ENCODE assay signal across 2 cellular contexts in the genomic region with DNA sequence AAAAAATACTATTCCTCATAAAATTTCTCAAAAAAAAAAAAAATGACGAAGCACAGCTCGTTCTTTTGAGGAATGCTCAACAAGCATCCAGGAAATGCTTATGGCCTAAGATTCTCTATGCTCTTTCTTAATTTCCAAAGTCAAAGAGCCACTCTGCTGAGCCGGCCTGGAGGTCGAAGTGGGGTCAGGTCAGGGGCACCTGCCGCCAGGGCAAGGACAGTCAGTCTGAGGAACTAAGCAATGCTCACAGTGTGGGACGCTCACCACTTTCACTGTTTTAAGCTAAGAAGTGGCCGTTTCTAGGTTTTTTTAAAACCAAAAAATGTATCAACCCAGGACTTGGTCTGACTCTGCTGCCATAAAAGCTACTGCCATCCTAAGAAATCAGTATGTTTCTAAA.
TF ChIP-seq lines count a peak whose summit lies in the region.

No MANE protein-coding gene starts in this region.

TF ChIP-seq in A549, 52 proteins besides CTCF, POLR2A, EP300 and RAD21:
- no peak for TF ChIP-seq PHF8 (IDR thresholded peaks at IDR 0.05; ENCODE audit: borderline replicate concordance, low read depth)
- TF ChIP-seq KDM5A (IDR thresholded peaks at IDR 0.05) = no peak
- TF ChIP-seq, protein P1, sequence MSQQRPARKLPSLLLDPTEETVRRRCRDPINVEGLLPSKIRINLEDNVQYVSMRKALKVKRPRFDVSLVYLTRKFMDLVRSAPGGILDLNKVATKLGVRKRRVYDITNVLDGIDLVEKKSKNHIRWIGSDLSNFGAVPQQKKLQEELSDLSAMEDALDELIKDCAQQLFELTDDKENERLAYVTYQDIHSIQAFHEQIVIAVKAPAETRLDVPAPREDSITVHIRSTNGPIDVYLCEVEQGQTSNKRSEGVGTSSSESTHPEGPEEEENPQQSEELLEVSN (IDR thresholded peaks at IDR 0.05; ENCODE audit: borderline replicate concordance, low read depth) = no peak
- TF ChIP-seq, protein P2, sequence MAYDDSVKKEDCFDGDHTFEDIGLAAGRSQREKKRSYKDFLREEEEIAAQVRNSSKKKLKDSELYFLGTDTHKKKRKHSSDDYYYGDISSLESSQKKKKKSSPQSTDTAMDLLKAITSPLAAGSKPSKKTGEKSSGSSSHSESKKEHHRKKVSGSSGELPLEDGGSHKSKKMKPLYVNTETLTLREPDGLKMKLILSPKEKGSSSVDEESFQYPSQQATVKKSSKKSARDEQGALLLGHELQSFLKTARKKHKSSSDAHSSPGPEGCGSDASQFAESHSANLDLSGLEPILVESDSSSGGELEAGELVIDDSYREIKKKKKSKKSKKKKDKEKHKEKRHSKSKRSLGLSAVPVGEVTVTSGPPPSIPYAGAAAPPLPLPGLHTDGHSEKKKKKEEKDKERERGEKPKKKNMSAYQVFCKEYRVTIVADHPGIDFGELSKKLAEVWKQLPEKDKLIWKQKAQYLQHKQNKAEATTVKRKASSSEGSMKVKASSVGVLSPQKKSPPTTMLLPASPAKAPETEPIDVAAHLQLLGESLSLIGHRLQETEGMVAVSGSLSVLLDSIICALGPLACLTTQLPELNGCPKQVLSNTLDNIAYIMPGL (CRISPR knock-in tag; IDR thresholded peaks at IDR 0.05; ENCODE audit: borderline replicate concordance) = no peak
- no peak for TF ChIP-seq BHLHE40 (IDR thresholded peaks at IDR 0.05; ENCODE audit: low read depth, low read length)
- TF ChIP-seq NR3C1 (IDR thresholded peaks at IDR 0.05) = no peak
- no peak for TF ChIP-seq NPAS2 (CRISPR knock-in tag; IDR thresholded peaks at IDR 0.05; ENCODE audit: borderline replicate concordance)
- TF ChIP-seq, protein P3, sequence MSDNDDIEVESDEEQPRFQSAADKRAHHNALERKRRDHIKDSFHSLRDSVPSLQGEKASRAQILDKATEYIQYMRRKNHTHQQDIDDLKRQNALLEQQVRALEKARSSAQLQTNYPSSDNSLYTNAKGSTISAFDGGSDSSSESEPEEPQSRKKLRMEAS (IDR thresholded peaks at IDR 0.05) = no peak
- no peak for TF ChIP-seq MAFK (IDR thresholded peaks at IDR 0.05; ENCODE audit: partially characterized antibody)
- no peak for TF ChIP-seq ZC3H11A (IDR thresholded peaks at IDR 0.05)
- TF ChIP-seq CHD4 (IDR thresholded peaks at IDR 0.05; ENCODE audit: borderline replicate concordance) = no peak
- TF ChIP-seq ZFP36 (IDR thresholded peaks at IDR 0.05; ENCODE audit: borderline replicate concordance, partially characterized antibody) = no peak

TF ChIP-seq in GM23338, 12 proteins besides CTCF, POLR2A, EP300 and RAD21:
- TF ChIP-seq EZH2phosphoT487 (IDR thresholded peaks at IDR 0.05; ENCODE audit: unreplicated experiment) (no peak), ZNF331 (CRISPR knock-in tag; IDR thresholded peaks at IDR 0.05; ENCODE audit: low read depth) (no peak), NANOG (IDR thresholded peaks at IDR 0.05; ENCODE audit: borderline replicate concordance) (no peak), ZNF114 (CRISPR knock-in tag; IDR thresholded peaks at IDR 0.05) (no peak), EZH2 (IDR thresholded peaks at IDR 0.05; ENCODE audit: low read depth, unreplicated experiment) (no peak), JUNB (IDR thresholded peaks at IDR 0.05; ENCODE audit: unreplicated experiment) (no peak), STAT1 (IDR thresholded peaks at IDR 0.05; ENCODE audit: unreplicated experiment) (no peak), POLR2AphosphoS5 (IDR thresholded peaks at IDR 0.05; ENCODE audit: low read depth) (no peak), CREB1 (CRISPR knock-in tag; IDR thresholded peaks at IDR 0.05; ENCODE audit: low read depth) (no peak)
- TF ChIP-seq, protein P4, sequence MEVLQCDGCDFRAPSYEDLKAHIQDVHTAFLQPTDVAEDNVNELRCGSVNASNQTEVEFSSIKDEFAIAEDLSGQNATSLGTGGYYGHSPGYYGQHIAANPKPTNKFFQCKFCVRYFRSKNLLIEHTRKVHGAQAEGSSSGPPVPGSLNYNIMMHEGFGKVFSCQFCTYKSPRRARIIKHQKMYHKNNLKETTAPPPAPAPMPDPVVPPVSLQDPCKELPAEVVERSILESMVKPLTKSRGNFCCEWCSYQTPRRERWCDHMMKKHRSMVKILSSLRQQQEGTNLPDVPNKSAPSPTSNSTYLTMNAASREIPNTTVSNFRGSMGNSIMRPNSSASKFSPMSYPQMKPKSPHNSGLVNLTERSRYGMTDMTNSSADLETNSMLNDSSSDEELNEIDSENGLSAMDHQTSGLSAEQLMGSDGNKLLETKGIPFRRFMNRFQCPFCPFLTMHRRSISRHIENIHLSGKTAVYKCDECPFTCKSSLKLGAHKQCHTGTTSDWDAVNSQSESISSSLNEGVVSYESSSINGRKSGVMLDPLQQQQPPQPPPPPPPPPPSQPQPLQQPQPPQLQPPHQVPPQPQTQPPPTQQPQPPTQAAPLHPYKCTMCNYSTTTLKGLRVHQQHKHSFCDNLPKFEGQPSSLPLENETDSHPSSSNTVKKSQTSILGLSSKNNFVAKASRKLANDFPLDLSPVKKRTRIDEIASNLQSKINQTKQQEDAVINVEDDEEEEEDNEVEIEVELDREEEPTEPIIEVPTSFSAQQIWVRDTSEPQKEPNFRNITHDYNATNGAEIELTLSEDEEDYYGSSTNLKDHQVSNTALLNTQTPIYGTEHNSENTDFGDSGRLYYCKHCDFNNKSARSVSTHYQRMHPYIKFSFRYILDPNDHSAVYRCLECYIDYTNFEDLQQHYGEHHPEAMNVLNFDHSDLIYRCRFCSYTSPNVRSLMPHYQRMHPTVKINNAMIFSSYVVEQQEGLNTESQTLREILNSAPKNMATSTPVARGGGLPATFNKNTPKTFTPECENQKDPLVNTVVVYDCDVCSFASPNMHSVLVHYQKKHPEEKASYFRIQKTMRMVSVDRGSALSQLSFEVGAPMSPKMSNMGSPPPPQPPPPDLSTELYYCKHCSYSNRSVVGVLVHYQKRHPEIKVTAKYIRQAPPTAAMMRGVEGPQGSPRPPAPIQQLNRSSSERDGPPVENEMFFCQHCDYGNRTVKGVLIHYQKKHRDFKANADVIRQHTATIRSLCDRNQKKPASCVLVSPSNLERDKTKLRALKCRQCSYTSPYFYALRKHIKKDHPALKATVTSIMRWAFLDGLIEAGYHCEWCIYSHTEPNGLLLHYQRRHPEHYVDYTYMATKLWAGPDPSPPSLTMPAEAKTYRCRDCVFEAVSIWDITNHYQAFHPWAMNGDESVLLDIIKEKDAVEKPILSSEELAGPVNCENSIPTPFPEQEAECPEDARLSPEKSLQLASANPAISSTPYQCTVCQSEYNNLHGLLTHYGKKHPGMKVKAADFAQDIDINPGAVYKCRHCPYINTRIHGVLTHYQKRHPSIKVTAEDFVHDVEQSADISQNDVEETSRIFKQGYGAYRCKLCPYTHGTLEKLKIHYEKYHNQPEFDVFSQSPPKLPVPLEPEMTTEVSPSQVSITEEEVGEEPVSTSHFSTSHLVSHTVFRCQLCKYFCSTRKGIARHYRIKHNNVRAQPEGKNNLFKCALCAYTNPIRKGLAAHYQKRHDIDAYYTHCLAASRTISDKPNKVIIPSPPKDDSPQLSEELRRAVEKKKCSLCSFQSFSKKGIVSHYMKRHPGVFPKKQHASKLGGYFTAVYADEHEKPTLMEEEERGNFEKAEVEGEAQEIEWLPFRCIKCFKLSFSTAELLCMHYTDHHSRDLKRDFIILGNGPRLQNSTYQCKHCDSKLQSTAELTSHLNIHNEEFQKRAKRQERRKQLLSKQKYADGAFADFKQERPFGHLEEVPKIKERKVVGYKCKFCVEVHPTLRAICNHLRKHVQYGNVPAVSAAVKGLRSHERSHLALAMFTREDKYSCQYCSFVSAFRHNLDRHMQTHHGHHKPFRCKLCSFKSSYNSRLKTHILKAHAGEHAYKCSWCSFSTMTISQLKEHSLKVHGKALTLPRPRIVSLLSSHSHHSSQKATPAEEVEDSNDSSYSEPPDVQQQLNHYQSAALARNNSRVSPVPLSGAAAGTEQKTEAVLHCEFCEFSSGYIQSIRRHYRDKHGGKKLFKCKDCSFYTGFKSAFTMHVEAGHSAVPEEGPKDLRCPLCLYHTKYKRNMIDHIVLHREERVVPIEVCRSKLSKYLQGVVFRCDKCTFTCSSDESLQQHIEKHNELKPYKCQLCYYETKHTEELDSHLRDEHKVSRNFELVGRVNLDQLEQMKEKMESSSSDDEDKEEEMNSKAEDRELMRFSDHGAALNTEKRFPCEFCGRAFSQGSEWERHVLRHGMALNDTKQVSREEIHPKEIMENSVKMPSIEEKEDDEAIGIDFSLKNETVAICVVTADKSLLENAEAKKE (CRISPR knock-in tag; IDR thresholded peaks at IDR 0.05) = no peak
- TF ChIP-seq, protein P5, sequence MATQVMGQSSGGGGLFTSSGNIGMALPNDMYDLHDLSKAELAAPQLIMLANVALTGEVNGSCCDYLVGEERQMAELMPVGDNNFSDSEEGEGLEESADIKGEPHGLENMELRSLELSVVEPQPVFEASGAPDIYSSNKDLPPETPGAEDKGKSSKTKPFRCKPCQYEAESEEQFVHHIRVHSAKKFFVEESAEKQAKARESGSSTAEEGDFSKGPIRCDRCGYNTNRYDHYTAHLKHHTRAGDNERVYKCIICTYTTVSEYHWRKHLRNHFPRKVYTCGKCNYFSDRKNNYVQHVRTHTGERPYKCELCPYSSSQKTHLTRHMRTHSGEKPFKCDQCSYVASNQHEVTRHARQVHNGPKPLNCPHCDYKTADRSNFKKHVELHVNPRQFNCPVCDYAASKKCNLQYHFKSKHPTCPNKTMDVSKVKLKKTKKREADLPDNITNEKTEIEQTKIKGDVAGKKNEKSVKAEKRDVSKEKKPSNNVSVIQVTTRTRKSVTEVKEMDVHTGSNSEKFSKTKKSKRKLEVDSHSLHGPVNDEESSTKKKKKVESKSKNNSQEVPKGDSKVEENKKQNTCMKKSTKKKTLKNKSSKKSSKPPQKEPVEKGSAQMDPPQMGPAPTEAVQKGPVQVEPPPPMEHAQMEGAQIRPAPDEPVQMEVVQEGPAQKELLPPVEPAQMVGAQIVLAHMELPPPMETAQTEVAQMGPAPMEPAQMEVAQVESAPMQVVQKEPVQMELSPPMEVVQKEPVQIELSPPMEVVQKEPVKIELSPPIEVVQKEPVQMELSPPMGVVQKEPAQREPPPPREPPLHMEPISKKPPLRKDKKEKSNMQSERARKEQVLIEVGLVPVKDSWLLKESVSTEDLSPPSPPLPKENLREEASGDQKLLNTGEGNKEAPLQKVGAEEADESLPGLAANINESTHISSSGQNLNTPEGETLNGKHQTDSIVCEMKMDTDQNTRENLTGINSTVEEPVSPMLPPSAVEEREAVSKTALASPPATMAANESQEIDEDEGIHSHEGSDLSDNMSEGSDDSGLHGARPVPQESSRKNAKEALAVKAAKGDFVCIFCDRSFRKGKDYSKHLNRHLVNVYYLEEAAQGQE (IDR thresholded peaks at IDR 0.05; ENCODE audit: unreplicated experiment) = no peak
- TF ChIP-seq, protein P6, sequence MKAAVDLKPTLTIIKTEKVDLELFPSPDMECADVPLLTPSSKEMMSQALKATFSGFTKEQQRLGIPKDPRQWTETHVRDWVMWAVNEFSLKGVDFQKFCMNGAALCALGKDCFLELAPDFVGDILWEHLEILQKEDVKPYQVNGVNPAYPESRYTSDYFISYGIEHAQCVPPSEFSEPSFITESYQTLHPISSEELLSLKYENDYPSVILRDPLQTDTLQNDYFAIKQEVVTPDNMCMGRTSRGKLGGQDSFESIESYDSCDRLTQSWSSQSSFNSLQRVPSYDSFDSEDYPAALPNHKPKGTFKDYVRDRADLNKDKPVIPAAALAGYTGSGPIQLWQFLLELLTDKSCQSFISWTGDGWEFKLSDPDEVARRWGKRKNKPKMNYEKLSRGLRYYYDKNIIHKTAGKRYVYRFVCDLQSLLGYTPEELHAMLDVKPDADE (IDR thresholded peaks at IDR 0.05) = no peak
